Comparison of ENCODE assay signal across 1 cellular context in the genomic region with DNA sequence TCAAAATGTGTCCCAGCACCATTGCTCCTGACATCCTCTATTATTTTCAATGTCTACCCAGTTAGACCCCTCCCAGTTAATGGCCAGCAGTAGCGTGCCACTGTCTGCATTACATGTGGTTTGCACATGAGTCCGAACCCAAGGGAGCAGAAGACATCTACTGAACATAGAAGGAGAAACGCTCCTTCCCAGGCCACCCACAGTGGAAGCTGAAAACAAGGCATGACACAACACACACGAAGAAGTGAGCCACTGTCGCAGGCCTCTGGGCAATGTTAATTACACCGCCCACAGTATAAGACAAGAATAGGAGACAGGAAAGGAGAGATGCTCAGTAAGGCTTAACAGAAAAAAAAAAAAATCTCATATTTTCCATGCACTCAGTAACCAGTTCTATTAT.
TF ChIP-seq lines count a peak whose summit lies in the region.

No MANE protein-coding gene starts in this region.

TF ChIP-seq in IMR-90, 13 proteins besides CTCF, POLR2A, EP300 and RAD21 (continued from another document):
- TF ChIP-seq BHLHE40 (IDR thresholded peaks at IDR 0.05; ENCODE audit: low read depth, low read length) (no peak), FOS (IDR thresholded peaks at IDR 0.05; ENCODE audit: low read depth, low read length) (no peak), SMC3 (IDR thresholded peaks at IDR 0.05; ENCODE audit: low read depth, low read length) (no peak), CHD1 (IDR thresholded peaks at IDR 0.05; ENCODE audit: low read depth, low read length) (no peak), MXI1 (IDR thresholded peaks at IDR 0.05; ENCODE audit: borderline replicate concordance, low read depth, low read length) (no peak), RCOR1 (IDR thresholded peaks at IDR 0.05; ENCODE audit: insufficient replicate concordance, low read length) (no peak), MAFK (IDR thresholded peaks at IDR 0.05; ENCODE audit: low read depth, low read length) (no peak)
